Comparison of ENCODE assay signal across 8 cellular contexts in genomic region chr5:55990895-55991294, GRCh38. TPM values are rescaled to one million over a fixed set of nuclear protein-coding genes. Genes with fewer than 3 reads are reported as not detected.
DNase-seq lines count a peak whose midpoint lies in the region; ATAC-seq and TF ChIP-seq lines count a peak whose summit lies in the region.
"Not testable (repeated sequence)": the region's sequence is repeated elsewhere in the genome, so short reads cannot be mapped to it uniquely, and the experiment has no call there.

No MANE protein-coding gene starts in this region.

- not testable (repeated sequence) for H3K9me3 Mint-ChIP-seq in activated T-helper 1 cell treated with anti-CD3 and anti-CD28 coated beads, Interleukin-12 subunit alpha, Interleukin-12 subunit beta, Interleukin-2, Interleukin-4 antibody, amounts not matched to agents 30 ng/mL and 10 ng/mL and 1 ng/mL, durations not matched to agents 14 hours and 24 hours and 36 hours; stimulated activated naive CD8-positive, alpha-beta T cell treated with anti-CD3 and anti-CD28 coated beads, Interleukin-15, Interleukin-2, amounts not matched to agents 100 ng/mL and 50 ng/mL, for 24 hours

- H3K4me3 ChIP-seq in ACC112 (ENCODE audit: low read depth, low read length) (peak overlapping the region; percentile 94; the same call in 1 of the 2 replicates), HUES6 (ENCODE audit: low read depth, low read length) (peak overlapping the region; percentile 5; the same call in 1 of the 2 replicates), WI38 (ENCODE audit: low read depth, low read length) (peak overlapping the region; percentile 90), adipocyte (ENCODE audit: low read length) (peak overlapping the region; percentile 96), fibroblast of the aortic adventitia (ENCODE audit: low read depth, low read length) (peak overlapping the region; percentile 2), lower lobe of right lung (peak overlapping the region; percentile 78)

- not testable (repeated sequence) for H3K9ac ChIP-seq in HUES6 (ENCODE audit: low read length); adipocyte (ENCODE audit: low read length)

- not testable (repeated sequence) for H3K9me3 ChIP-seq in HUES6 (ENCODE audit: control insufficient read depth, insufficient read depth, low read depth, low read length); adipocyte (ENCODE audit: control insufficient read depth, low read length); lower lobe of right lung

- peaks cover 80% of the 10 kb centered on the region for H3K4me1 Mint-ChIP-seq in activated T-helper 1 cell treated with anti-CD3 and anti-CD28 coated beads, Interleukin-12 subunit alpha, Interleukin-12 subunit beta, Interleukin-2, Interleukin-4 antibody, amounts not matched to agents 30 ng/mL and 10 ng/mL and 1 ng/mL, durations not matched to agents 14 hours and 24 hours and 36 hours (ENCODE audit: low read depth)
- H3K4me1 Mint-ChIP-seq in stimulated activated naive CD8-positive, alpha-beta T cell treated with anti-CD3 and anti-CD28 coated beads, Interleukin-15, Interleukin-2, amounts not matched to agents 100 ng/mL and 50 ng/mL, for 24 hours (ENCODE audit: low read depth) = peaks cover 82% of the 10 kb centered on the region

- not testable (repeated sequence) for ATAC-seq in lower lobe of right lung

- TF ChIP-seq CTCF in WI38 (IDR thresholded peaks at IDR 0.05; ENCODE audit: low read depth, low read length); fibroblast of the aortic adventitia (IDR thresholded peaks at IDR 0.05; ENCODE audit: insufficient read depth, low read length); lower lobe of right lung (IDR thresholded peaks at IDR 0.05): not testable (repeated sequence)

- H3K36me3 ChIP-seq in ACC112 (ENCODE audit: insufficient read depth, low read length) (peaks cover 21% of the 10 kb centered on the region), adipocyte (ENCODE audit: control insufficient read depth, insufficient read depth, low read length, severe bottlenecking) (peaks cover 17% of the 10 kb centered on the region), lower lobe of right lung (peaks cover 10% of the 10 kb centered on the region)
- not testable (repeated sequence) for H3K36me3 ChIP-seq in HUES6 (ENCODE audit: control insufficient read depth, insufficient read depth, low read length)

- H3K4me1 ChIP-seq in ACC112 (ENCODE audit: control insufficient read depth, insufficient read depth, low read length, unreplicated experiment) (peaks cover 23% of the 10 kb centered on the region), HUES6 (ENCODE audit: control insufficient read depth, insufficient read depth, low read length) (peaks cover 15% of the 10 kb centered on the region), adipocyte (ENCODE audit: control insufficient read depth, insufficient read depth, low read length) (peaks cover 42% of the 10 kb centered on the region), lower lobe of right lung (peaks cover 45% of the 10 kb centered on the region)

- not testable (repeated sequence) for H3K27ac Mint-ChIP-seq in activated T-helper 1 cell treated with anti-CD3 and anti-CD28 coated beads, Interleukin-12 subunit alpha, Interleukin-12 subunit beta, Interleukin-2, Interleukin-4 antibody, amounts not matched to agents 30 ng/mL and 10 ng/mL and 1 ng/mL, durations not matched to agents 14 hours and 24 hours and 36 hours
- peak overlapping the region; percentile 31 for H3K27ac Mint-ChIP-seq in stimulated activated naive CD8-positive, alpha-beta T cell treated with anti-CD3 and anti-CD28 coated beads, Interleukin-15, Interleukin-2, amounts not matched to agents 100 ng/mL and 50 ng/mL, for 24 hours

- not testable (repeated sequence) for H3K27ac ChIP-seq in ACC112 (ENCODE audit: low read depth, low read length); HUES6 (ENCODE audit: low read depth, low read length); lower lobe of right lung

- not testable (repeated sequence) for H2AFZ ChIP-seq in ACC112 (ENCODE audit: low read length, unreplicated experiment)

- intact Hi-C loops in activated T-helper 1 cell treated with anti-CD3 and anti-CD28 coated beads, Interleukin-12 subunit alpha, Interleukin-12 subunit beta, Interleukin-2, Interleukin-4 antibody, amounts not matched to agents 30 ng/mL and 10 ng/mL and 1 ng/mL, durations not matched to agents 14 hours and 24 hours and 36 hours (cut with micrococcal nuclease) = loop anchor here (5.0 kb wide), 1 partner anchor 826 kb away; the partner anchor contains the start of gene MAP3K1
- intact Hi-C loops in lower lobe of right lung (cut with DNase I) = not testable (repeated sequence)

- H3K4me3 Mint-ChIP-seq in activated T-helper 1 cell treated with anti-CD3 and anti-CD28 coated beads, Interleukin-12 subunit alpha, Interleukin-12 subunit beta, Interleukin-2, Interleukin-4 antibody, amounts not matched to agents 30 ng/mL and 10 ng/mL and 1 ng/mL, durations not matched to agents 14 hours and 24 hours and 36 hours = peak overlapping the region; percentile 95
- peak overlapping the region; percentile 96 for H3K4me3 Mint-ChIP-seq in stimulated activated naive CD8-positive, alpha-beta T cell treated with anti-CD3 and anti-CD28 coated beads, Interleukin-15, Interleukin-2, amounts not matched to agents 100 ng/mL and 50 ng/mL, for 24 hours

- peaks cover 28% of the 10 kb centered on the region for H3K36me3 Mint-ChIP-seq in activated T-helper 1 cell treated with anti-CD3 and anti-CD28 coated beads, Interleukin-12 subunit alpha, Interleukin-12 subunit beta, Interleukin-2, Interleukin-4 antibody, amounts not matched to agents 30 ng/mL and 10 ng/mL and 1 ng/mL, durations not matched to agents 14 hours and 24 hours and 36 hours (ENCODE audit: low read depth)
- H3K36me3 Mint-ChIP-seq in stimulated activated naive CD8-positive, alpha-beta T cell treated with anti-CD3 and anti-CD28 coated beads, Interleukin-15, Interleukin-2, amounts not matched to agents 100 ng/mL and 50 ng/mL, for 24 hours (ENCODE audit: low read depth) = peaks cover 63% of the 10 kb centered on the region

- not testable (repeated sequence) for H3K27me3 Mint-ChIP-seq in activated T-helper 1 cell treated with anti-CD3 and anti-CD28 coated beads, Interleukin-12 subunit alpha, Interleukin-12 subunit beta, Interleukin-2, Interleukin-4 antibody, amounts not matched to agents 30 ng/mL and 10 ng/mL and 1 ng/mL, durations not matched to agents 14 hours and 24 hours and 36 hours (ENCODE audit: insufficient read depth); stimulated activated naive CD8-positive, alpha-beta T cell treated with anti-CD3 and anti-CD28 coated beads, Interleukin-15, Interleukin-2, amounts not matched to agents 100 ng/mL and 50 ng/mL, for 24 hours

- not testable (repeated sequence) for H3K27me3 ChIP-seq in ACC112 (ENCODE audit: insufficient read depth, low read length); HUES6 (ENCODE audit: control insufficient read depth, insufficient read depth, low read length); adipocyte (replicated peaks; ENCODE audit: control insufficient read depth, insufficient read depth, low read length); lower lobe of right lung (ENCODE audit: low read depth)

- H3K79me2 ChIP-seq in ACC112 (ENCODE audit: control insufficient read depth, insufficient read depth, low read length, unreplicated experiment) = peaks cover 84% of the 10 kb centered on the region

- DNase-seq in activated T-helper 1 cell treated with anti-CD3 and anti-CD28 coated beads, Interleukin-12 subunit alpha, Interleukin-12 subunit beta, Interleukin-2, Interleukin-4 antibody, amounts not matched to agents 30 ng/mL and 10 ng/mL and 1 ng/mL, durations not matched to agents 14 hours and 24 hours and 36 hours (ENCODE audit: low spot score); adipocyte (ENCODE audit: low read depth); fibroblast of the aortic adventitia (ENCODE audit: low read depth); lower lobe of right lung: not testable (repeated sequence)

RNA-seq across cellular contexts. Expression of gene IL6ST, which starts 3.9 kb away (rescaled TPM):
- 85.8 and 86.1 TPM in 2 replicates for total RNA-seq in activated T-helper 1 cell treated with anti-CD3 and anti-CD28 coated beads, Interleukin-12 subunit alpha, Interleukin-12 subunit beta, Interleukin-2, Interleukin-4 antibody, amounts not matched to agents 30 ng/mL and 10 ng/mL and 1 ng/mL, durations not matched to agents 14 hours and 24 hours and 36 hours
- total RNA-seq in fibroblast of the aortic adventitia (ENCODE audit: low replicate concordance) (696 and 1,116 TPM in 2 replicates), lower lobe of right lung (353 TPM)

Comparison
In these comparisons a context has a peak if more than half of its experiments do, and no peak if none do; other contexts are left out.
1. H3K4me3 ChIP-seq: peak in every context shown above with its lines; median percentile 96 in adipocyte; 94 in ACC112; 90 in WI38; 78 in lower lobe of right lung; 5 in HUES6; 2 in fibroblast of the aortic adventitia.